9 cellular contexts compared by ENCODE assay signal in genomic region chr18:8480506-8481328, GRCh38.
DNase-seq lines count a peak whose midpoint lies in the region; ATAC-seq, FAIRE-seq and TF ChIP-seq lines count a peak whose summit lies in the region.
"Had no signal": no experiment of that assay in that cellular context is flagged by ENCODE, and none has a peak within 500 bp of the region (broad histone marks: within the 10 kb centered on the region; RNA-seq: fewer than 3 reads in every experiment).

No MANE protein-coding gene starts in this region.

- no peak for FAIRE-seq in HTR-8/SVneo (lab: Jason Lieb, UNC)
- FAIRE-seq: GM18507 had no signal

- peak; percentile 43 for ATAC-seq in foreskin keratinocyte

- H3K4me3 ChIP-seq in AG09309 (ENCODE audit: control insufficient read depth, low read depth, low read length) (no peak overlapping the region), SJSA1 (no peak overlapping the region)
- no peak overlapping the region for H3K4me3 ChIP-seq in CD8-positive, alpha-beta memory T cell (ENCODE audit: low read length)

- H3K4me1 ChIP-seq in SJSA1 (replicated peaks) (no peaks in the 10 kb centered on the region), foreskin keratinocyte (no peaks in the 10 kb centered on the region)
- H3K4me1 ChIP-seq in CD8-positive, alpha-beta memory T cell (ENCODE audit: insufficient read depth, low read length): no peaks in the 10 kb centered on the region

- peaks cover 52% of the 10 kb centered on the region for H3K27me3 Mint-ChIP-seq in osteocyte (ENCODE audit: unreplicated experiment)
- peaks cover 10 to 11% of the 10 kb centered on the region in 2 donors for H3K27me3 Mint-ChIP-seq in CD8-positive, alpha-beta memory T cell
- peaks cover 5% of the 10 kb centered on the region for H3K27me3 Mint-ChIP-seq in activated T-helper 1 cell treated with anti-CD3 and anti-CD28 coated beads, Interleukin-12 subunit alpha, Interleukin-12 subunit beta, Interleukin-2, Interleukin-4 antibody, amounts not matched to agents 30 ng/mL and 10 ng/mL and 1 ng/mL, durations not matched to agents 14 hours and 24 hours and 36 hours (ENCODE audit: insufficient read depth)

- no peak overlapping the region for H3K27ac Mint-ChIP-seq in osteocyte (ENCODE audit: unreplicated experiment)
- no peak overlapping the region for H3K27ac Mint-ChIP-seq in CD8-positive, alpha-beta memory T cell
- no peak overlapping the region for H3K27ac Mint-ChIP-seq in activated T-helper 1 cell treated with anti-CD3 and anti-CD28 coated beads, Interleukin-12 subunit alpha, Interleukin-12 subunit beta, Interleukin-2, Interleukin-4 antibody, amounts not matched to agents 30 ng/mL and 10 ng/mL and 1 ng/mL, durations not matched to agents 14 hours and 24 hours and 36 hours

- TF ChIP-seq CTCF in AG09309 (IDR thresholded peaks at IDR 0.05; ENCODE audit: control insufficient read depth, insufficient read depth, low read depth, low read length, missing control alignments) (peak; percentile 73), foreskin keratinocyte (conservative IDR thresholded peaks at IDR 0.05) (peak; percentile 67), osteocyte (IDR thresholded peaks at IDR 0.05) (peak; percentile 85)

- H3K27ac ChIP-seq in SJSA1 (no peak overlapping the region), foreskin keratinocyte (no peak overlapping the region)
- H3K27ac ChIP-seq in CD8-positive, alpha-beta memory T cell (ENCODE audit: low read depth, low read length): no peak overlapping the region

- intact Hi-C loops in activated T-helper 1 cell treated with anti-CD3 and anti-CD28 coated beads, Interleukin-12 subunit alpha, Interleukin-12 subunit beta, Interleukin-2, Interleukin-4 antibody, amounts not matched to agents 30 ng/mL and 10 ng/mL and 1 ng/mL, durations not matched to agents 14 hours and 24 hours and 36 hours (cut with micrococcal nuclease): no loop called here

- POLR2A ChIA-PET in CD8-positive, alpha-beta memory T cell (lab: Charles Lee): no interaction called here

- no peaks in the 10 kb centered on the region for H3K4me1 Mint-ChIP-seq in osteocyte (ENCODE audit: unreplicated experiment)
- peaks cover 0 to 4% (median 0%) of the 10 kb centered on the region in 3 donors for H3K4me1 Mint-ChIP-seq in CD8-positive, alpha-beta memory T cell
- no peaks in the 10 kb centered on the region for H3K4me1 Mint-ChIP-seq in activated T-helper 1 cell treated with anti-CD3 and anti-CD28 coated beads, Interleukin-12 subunit alpha, Interleukin-12 subunit beta, Interleukin-2, Interleukin-4 antibody, amounts not matched to agents 30 ng/mL and 10 ng/mL and 1 ng/mL, durations not matched to agents 14 hours and 24 hours and 36 hours (ENCODE audit: low read depth)

- no peaks in the 10 kb centered on the region for H3K36me3 ChIP-seq in SJSA1
- no peaks in the 10 kb centered on the region for H3K36me3 ChIP-seq in CD8-positive, alpha-beta memory T cell (ENCODE audit: insufficient read depth, low read length)

- CTCF ChIA-PET in CD8-positive, alpha-beta memory T cell (lab: Charles Lee): interaction anchor here (1.0 kb wide), 1 partner anchor 507 kb away, joined by 3 read pairs; no protein-coding TSS in a partner anchor

- DNase-seq in AG09309 (ENCODE audit: low read depth): peak; percentile 25
- peak; percentile 56 for DNase-seq in HTR-8/SVneo (ENCODE audit: insufficient read length, low spot score)
- peak; percentile 21 to 45 for DNase-seq in SJSA1 (ENCODE audit: low read depth in 1 of 2, low spot score in 2 of 2)
- no peak for DNase-seq in foreskin keratinocyte
- peak; percentile 83 for DNase-seq in osteocyte (ENCODE audit: extremely low spot score, unreplicated experiment)
- no peak for DNase-seq in CD8-positive, alpha-beta memory T cell
- DNase-seq in activated T-helper 1 cell treated with anti-CD3 and anti-CD28 coated beads, Interleukin-12 subunit alpha, Interleukin-12 subunit beta, Interleukin-2, Interleukin-4 antibody, amounts not matched to agents 30 ng/mL and 10 ng/mL and 1 ng/mL, durations not matched to agents 14 hours and 24 hours and 36 hours (ENCODE audit: low spot score): no peak
- DNase-seq in NOMO-1 treated with DMSO at 0.1 percent for 48 hours (lab: John Stamatoyannopoulos, UW; ENCODE audit: unreplicated experiment): no peak

- no peak overlapping the region for H3K4me3 Mint-ChIP-seq in osteocyte (ENCODE audit: unreplicated experiment)
- no peak overlapping the region for H3K4me3 Mint-ChIP-seq in CD8-positive, alpha-beta memory T cell
- no peak overlapping the region for H3K4me3 Mint-ChIP-seq in activated T-helper 1 cell treated with anti-CD3 and anti-CD28 coated beads, Interleukin-12 subunit alpha, Interleukin-12 subunit beta, Interleukin-2, Interleukin-4 antibody, amounts not matched to agents 30 ng/mL and 10 ng/mL and 1 ng/mL, durations not matched to agents 14 hours and 24 hours and 36 hours

- H3K27me3 ChIP-seq in SJSA1 (replicated peaks) (peaks cover 15% of the 10 kb centered on the region), foreskin keratinocyte (peaks cover 27% of the 10 kb centered on the region)
- H3K27me3 ChIP-seq in CD8-positive, alpha-beta memory T cell (ENCODE audit: insufficient read depth, low read length, poor library complexity, severe bottlenecking): no peaks in the 10 kb centered on the region

- no peaks in the 10 kb centered on the region for H3K9me3 ChIP-seq in SJSA1 (replicated peaks)
- no peaks in the 10 kb centered on the region for H3K9me3 ChIP-seq in CD8-positive, alpha-beta memory T cell (ENCODE audit: low read length)

- no peaks in the 10 kb centered on the region for H3K36me3 Mint-ChIP-seq in osteocyte (ENCODE audit: unreplicated experiment)
- H3K36me3 Mint-ChIP-seq in CD8-positive, alpha-beta memory T cell: no peaks in the 10 kb centered on the region
- no peaks in the 10 kb centered on the region for H3K36me3 Mint-ChIP-seq in activated T-helper 1 cell treated with anti-CD3 and anti-CD28 coated beads, Interleukin-12 subunit alpha, Interleukin-12 subunit beta, Interleukin-2, Interleukin-4 antibody, amounts not matched to agents 30 ng/mL and 10 ng/mL and 1 ng/mL, durations not matched to agents 14 hours and 24 hours and 36 hours (ENCODE audit: low read depth)

- no peaks in the 10 kb centered on the region for H3K9me3 Mint-ChIP-seq in osteocyte (ENCODE audit: unreplicated experiment)
- peaks cover 0 to 3% (median 0%) of the 10 kb centered on the region in 5 donors for H3K9me3 Mint-ChIP-seq in CD8-positive, alpha-beta memory T cell
- no peaks in the 10 kb centered on the region for H3K9me3 Mint-ChIP-seq in activated T-helper 1 cell treated with anti-CD3 and anti-CD28 coated beads, Interleukin-12 subunit alpha, Interleukin-12 subunit beta, Interleukin-2, Interleukin-4 antibody, amounts not matched to agents 30 ng/mL and 10 ng/mL and 1 ng/mL, durations not matched to agents 14 hours and 24 hours and 36 hours

Comparison
In these comparisons a context has a peak if more than half of its experiments do, and no peak if none do; other contexts are left out.
1. DNase-seq: peak in AG09309 (single experiment), HTR-8/SVneo (single experiment), SJSA1 (2 of 2) and osteocyte (single experiment); none in foreskin keratinocyte (0 of 2), CD8-positive, alpha-beta memory T cell (0 of 5), activated T-helper 1 cell treated with anti-CD3 and anti-CD28 coated beads, Interleukin-12 subunit alpha, Interleukin-12 subunit beta, Interleukin-2, Interleukin-4 antibody, amounts not matched to agents 30 ng/mL and 10 ng/mL and 1 ng/mL, durations not matched to agents 14 hours and 24 hours and 36 hours (single experiment) and NOMO-1 treated with DMSO at 0.1 percent for 48 hours (single experiment).
2. Peak in every context shown above with its lines, with median percentiles within 50 percentile points of each other: CTCF ChIP-seq.